Comparison of ENCODE assay signal across 8 cellular contexts in the genomic region with DNA sequence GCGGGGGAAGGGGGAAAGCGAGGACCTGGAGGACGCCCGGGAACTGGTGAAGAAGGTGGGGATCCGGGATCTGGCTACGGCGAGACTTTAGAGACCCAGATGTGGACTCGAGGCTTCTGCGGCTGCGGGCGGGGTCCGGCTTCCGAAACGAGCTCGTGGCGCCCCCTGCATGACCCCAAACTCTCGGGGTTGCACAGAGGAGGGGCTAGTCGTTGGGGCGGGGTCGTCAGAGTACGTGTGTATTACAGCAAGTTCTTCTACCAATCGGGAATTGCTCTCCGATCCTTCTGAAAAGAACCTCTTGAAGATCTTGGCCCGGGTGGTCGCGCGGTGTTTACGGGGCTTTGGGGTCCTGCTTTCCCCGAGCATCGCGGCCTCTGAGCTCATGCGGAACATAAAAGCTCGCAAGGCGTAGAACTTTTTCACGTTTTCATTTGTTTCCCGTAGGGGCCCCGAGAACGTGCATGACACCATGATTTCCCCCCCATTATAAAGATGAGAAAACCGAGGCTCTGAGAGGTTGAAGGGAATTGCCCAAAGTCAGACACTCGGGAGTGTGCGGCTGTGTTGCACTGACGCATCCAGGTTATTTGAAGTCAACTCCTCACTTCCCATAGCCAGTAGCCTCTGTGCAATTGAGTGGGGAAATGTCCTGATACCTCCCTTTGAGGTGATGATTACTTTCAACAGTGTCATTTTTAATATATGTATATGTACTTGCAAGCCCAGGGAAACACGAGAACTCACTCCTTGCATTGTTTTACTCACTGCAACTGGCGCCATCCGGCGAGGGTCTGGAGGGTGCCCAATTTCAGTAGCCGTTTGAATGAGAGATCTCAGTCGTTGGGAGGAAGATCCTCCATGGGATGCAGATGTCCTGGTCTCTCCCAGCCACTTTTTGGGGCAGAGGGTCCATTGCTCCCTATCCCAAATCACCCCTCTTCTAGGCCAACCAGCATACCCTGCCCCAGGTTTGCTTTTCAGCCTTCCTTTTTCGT. TPM values are rescaled to one million over a fixed set of nuclear protein-coding genes. Genes with fewer than 3 reads are reported as not detected.
DNase-seq lines count a peak whose midpoint lies in the region; ATAC-seq and TF ChIP-seq lines count a peak whose summit lies in the region.

Gene BEND4 (minus strand): TSS at position 149 of the 998 bp plus-strand sequence. CDS start 512 bp downstream, outside the sequence.

- 0 out of 2 replicates have a peak within 1 kb of the TSS, but pooled peaks have one; percentile 10 for H2AFZ ChIP-seq in OCI-LY1 (ENCODE audit: low read length)

- no peaks in the 10 kb centered on the region for H4K20me1 ChIP-seq in OCI-LY1 (ENCODE audit: insufficient read depth, low read length)

- no peaks in the 10 kb centered on the region for H3K36me3 ChIP-seq in OCI-LY1 (ENCODE audit: insufficient read depth, low read length)
- no peaks in the 10 kb centered on the region for H3K36me3 ChIP-seq in gastroesophageal sphincter

- 10 to 20% methylated on average over 9 to 25 of the region's 49 CpGs for WGBS in gastroesophageal sphincter (ENCODE audit: low coverage in 1 of 2), 2 donors

- ATAC-seq in GM18498 (IDR thresholded peaks at IDR 0.05; ENCODE audit: unreplicated experiment) (peak; percentile 24), GM21825 (IDR thresholded peaks at IDR 0.05; ENCODE audit: unreplicated experiment) (peak; percentile 6), gastroesophageal sphincter (no peak), foreskin keratinocyte (no peak)

- peak; percentile 2 for DNase-seq in stimulated activated CD8-positive, alpha-beta memory T cell treated with anti-CD3 and anti-CD28 coated beads, Interleukin-4, amount 100 ng/mL, for 24 hours (ENCODE audit: low read depth)
- DNase-seq in epidermal melanocyte (ENCODE audit: insufficient read length, low spot score) (no peak), foreskin keratinocyte (no peak), ecto neural progenitor cell (ENCODE audit: low spot score) (no peak)

- no peaks in the 10 kb centered on the region for H3K27me3 ChIP-seq in OCI-LY1 (ENCODE audit: insufficient read depth, low read length)
- peaks cover 76% of the 10 kb centered on the region for H3K27me3 ChIP-seq in gastroesophageal sphincter
- peaks cover 67% of the 10 kb centered on the region for H3K27me3 ChIP-seq in foreskin keratinocyte

- H3K9me2 ChIP-seq in OCI-LY1 (ENCODE audit: low read depth, low read length): no peaks in the 10 kb centered on the region

- peak within 1 kb of the TSS; percentile 78 for H3K4me2 ChIP-seq in OCI-LY1 (ENCODE audit: low read length)

- H3F3A ChIP-seq in OCI-LY1 (ENCODE audit: insufficient read depth, low read length): no peaks in the 10 kb centered on the region

- H3K27ac ChIP-seq in OCI-LY1 (ENCODE audit: low read depth, low read length, poor library complexity, severe bottlenecking): peak within 1 kb of the TSS; percentile 45
- no peak within 1 kb of the TSS for H3K27ac ChIP-seq in gastroesophageal sphincter
- no peak within 1 kb of the TSS for H3K27ac ChIP-seq in foreskin keratinocyte

- no peak for TF ChIP-seq POLR2A in gastroesophageal sphincter (IDR thresholded peaks at IDR 0.05)

- peak; percentile 46 for TF ChIP-seq CTCF in OCI-LY1 (IDR thresholded peaks at IDR 0.05; ENCODE audit: low read length)
- TF ChIP-seq CTCF in gastroesophageal sphincter (IDR thresholded peaks at IDR 0.05): no peak
- TF ChIP-seq CTCF in foreskin keratinocyte (conservative IDR thresholded peaks at IDR 0.05): no peak

- H3K4me3 ChIP-seq in OCI-LY1 (ENCODE audit: low read depth, low read length, poor library complexity, severe bottlenecking) (peak within 1 kb of the TSS; percentile 78), gastroesophageal sphincter (peak within 1 kb of the TSS; percentile 6 to 54)

- H3K79me2 ChIP-seq in OCI-LY1 (ENCODE audit: insufficient read depth, low read length): peaks cover 33% of the 10 kb centered on the region

- H3K9ac ChIP-seq in OCI-LY1 (ENCODE audit: low read length): peak within 1 kb of the TSS; percentile 75

- no peak for TF ChIP-seq EP300 in gastroesophageal sphincter (IDR thresholded peaks at IDR 0.05)

- H3K4me1 ChIP-seq in OCI-LY1 (ENCODE audit: insufficient read depth, low read length, severe bottlenecking) (peaks cover 43% of the 10 kb centered on the region), gastroesophageal sphincter (peaks cover 0 to 28% (median 15%) of the 10 kb centered on the region in 3 donors), foreskin keratinocyte (no peaks in the 10 kb centered on the region)

- H3K9me3 ChIP-seq in OCI-LY1 (ENCODE audit: low read length): no peaks in the 10 kb centered on the region
- no peaks in the 10 kb centered on the region for H3K9me3 ChIP-seq in gastroesophageal sphincter

RNA-seq across cellular contexts. Expression of gene BEND4, which starts in this region (rescaled TPM):
- total RNA-seq in gastroesophageal sphincter: under 1 TPM in 2 of 4 donors, not detected in 2; 0.12 to 0.27 TPM
- not detected in 2 replicates for total RNA-seq in foreskin keratinocyte
- not detected in 2 replicates for polyA plus RNA-seq in foreskin keratinocyte

Comparison
In these comparisons a context has a peak if more than half of its experiments do, and no peak if none do; other contexts are left out.
1. ATAC-seq: peak in GM18498 (single experiment) and GM21825 (single experiment); none in gastroesophageal sphincter (single experiment) and foreskin keratinocyte (single experiment).